Comparison of ENCODE assay signal across 21 cellular contexts in genomic region chr5:12358371-12359090, GRCh38.
DNase-seq lines count a peak whose midpoint lies in the region; ATAC-seq, FAIRE-seq and TF ChIP-seq lines count a peak whose summit lies in the region.
"Had no signal": no experiment of that assay in that cellular context is flagged by ENCODE, and none has a peak within 500 bp of the region (broad histone marks: within the 10 kb centered on the region; RNA-seq: fewer than 3 reads in every experiment).

No MANE protein-coding gene starts in this region.

- TF ChIP-seq POLR2A in HepG2 (IDR thresholded peaks at IDR 0.05; ENCODE audit: insufficient read depth in 1 of 2, low read depth in 2 of 2, low read length in 2 of 2) = no peak

- TF ChIP-seq EP300 in HepG2 (IDR thresholded peaks at IDR 0.05; ENCODE audit: low read depth in 2 of 2, low read length in 2 of 2) (no peak), HepG2 (CRISPR knock-in tag; IDR thresholded peaks at IDR 0.05; ENCODE audit: borderline replicate concordance) (no peak)

- no peak for TF ChIP-seq RAD21 in HepG2 (CRISPR knock-in tag; IDR thresholded peaks at IDR 0.05)

- DNase-seq in M059J (ENCODE audit: low read depth) = peak; percentile 36
- DNase-seq in astrocyte of the cerebellum (ENCODE audit: low read depth) = peak; percentile 20
- DNase-seq in mesendoderm = no peak
- no peak for DNase-seq in HepG2 (ENCODE audit: low spot score)
- DNase-seq in NCI-H2107 (lab: John Stamatoyannopoulos, UW) = no peak
- DNase-seq in dermis blood vessel endothelial cell = no peak
- DNase-seq: ACHN; BE2C; C1 segment of cervical spinal cord; CD4-positive, CD25-positive, alpha-beta regulatory T cell; CD8-positive, alpha-beta memory T cell; COR-L47; DMS 273 treated with DMSO at 0.1 percent for 48 hours; DMS53; DND-41; EL; GOT3; H9 had no signal

- H3K4ac ChIP-seq in mesendoderm (ENCODE audit: low read depth, low read length) = no peak overlapping the region

- no peak overlapping the region for H2BK120ac ChIP-seq in mesendoderm (ENCODE audit: low read depth, low read length)

- H3K79me2 ChIP-seq in mesendoderm (ENCODE audit: control insufficient read depth, insufficient read depth, low read length) (no peaks in the 10 kb centered on the region), HepG2 (ENCODE audit: insufficient read depth, low read length) (no peaks in the 10 kb centered on the region)

- no peaks in the 10 kb centered on the region for H4K20me1 ChIP-seq in HepG2 (ENCODE audit: insufficient read depth, low read length)

- no peak overlapping the region for H2BK5ac ChIP-seq in mesendoderm (ENCODE audit: low read length)

- no peak overlapping the region for H2BK15ac ChIP-seq in mesendoderm (replicated peaks; ENCODE audit: low read depth)

- no peak overlapping the region for H3K56ac ChIP-seq in mesendoderm (ENCODE audit: low read length)

- in situ Hi-C loops in astrocyte of the cerebellum (cut with HindIII; ENCODE audit: low sequenced_read_pairs) = no loop called here
- in situ Hi-C loops in HepG2 (cut with HindIII; ENCODE audit: extremely low pct_ligation_motif_present, low pct_unique_long_range_greater_than_20kb) = no loop called here

- H4K5ac ChIP-seq in mesendoderm (ENCODE audit: low read length) = no peak overlapping the region

- CTCF ChIA-PET in HepG2 (lab: Yijun Ruan, JAX; ENCODE audit: low intra/inter-chr PET ratio, low total read pairs) = no interaction called here

- no peak overlapping the region for H3K27ac ChIP-seq in mesendoderm (ENCODE audit: low read depth, low read length)
- H3K27ac ChIP-seq in HepG2 (ENCODE audit: extremely low read length, insufficient read depth, low read length) = no peak overlapping the region

- H3K4me1 ChIP-seq in mesendoderm (ENCODE audit: control insufficient read depth, low read depth, low read length) (no peaks in the 10 kb centered on the region), HepG2 (ENCODE audit: insufficient read depth, low read length) (no peaks in the 10 kb centered on the region)
- H3K4me1 ChIP-seq: BE2C had no signal

- H3K36me3 ChIP-seq in mesendoderm (ENCODE audit: control insufficient read depth, insufficient read depth, low read length) (no peaks in the 10 kb centered on the region), HepG2 (replicated peaks in 1 of 2; ENCODE audit: control insufficient read depth in 1 of 2, insufficient read depth in 2 of 2, low read length in 2 of 2) (no peaks in the 10 kb centered on the region)
- H3K36me3 ChIP-seq: BE2C had no signal

- no peak overlapping the region for H3K23ac ChIP-seq in mesendoderm (ENCODE audit: low read length)

- no TSS peak for BruUV-seq in HepG2 (replicated peaks; lab: Mats Ljungman, UMichigan)

- peaks cover 77% of the 10 kb centered on the region for H3K9me3 ChIP-seq in HepG2 (ENCODE audit: low read length)
- H3K9me3 ChIP-seq: BE2C had no signal

- TF ChIP-seq CTCF in astrocyte of the cerebellum (IDR thresholded peaks at IDR 0.05; ENCODE audit: low read depth, low read length, missing control alignments) (no peak), HepG2 (CRISPR knock-in tag; IDR thresholded peaks at IDR 0.05) (no peak)

- H3K79me1 ChIP-seq in mesendoderm (ENCODE audit: low read length) = no peaks in the 10 kb centered on the region

- no peaks in the 10 kb centered on the region for H3K27me3 ChIP-seq in mesendoderm (ENCODE audit: insufficient read depth, low read length, poor library complexity)
- H3K27me3 ChIP-seq in HepG2 (ENCODE audit: control insufficient read depth in 1 of 2, insufficient read depth in 2 of 2, low read length in 2 of 2) = no peaks in the 10 kb centered on the region
- H3K27me3 ChIP-seq: BE2C had no signal

- H3K18ac ChIP-seq in mesendoderm (ENCODE audit: low read length) = peak overlapping the region; percentile 51

- no peak overlapping the region for H3K4me3 ChIP-seq in astrocyte of the cerebellum (ENCODE audit: low read depth, low read length)
- no peak overlapping the region for H3K4me3 ChIP-seq in mesendoderm (ENCODE audit: low read length)
- no peak overlapping the region for H3K4me3 ChIP-seq in HepG2 (replicated peaks in 1 of 3; ENCODE audit: insufficient read depth in 1 of 3, low read depth in 2 of 3, low read length in 3 of 3)
- H3K4me3 ChIP-seq: GM12878 had no signal

- no peak overlapping the region for H2AK5ac ChIP-seq in mesendoderm (ENCODE audit: low read length)

- H3K4me2 ChIP-seq in mesendoderm (ENCODE audit: low read length) = no peak overlapping the region
- no peak overlapping the region for H3K4me2 ChIP-seq in HepG2 (ENCODE audit: low read depth, low read length)

- no peak for ATAC-seq in HepG2
- ATAC-seq: GM12878 had no signal

- H3K9ac ChIP-seq in mesendoderm (ENCODE audit: low read length) (no peak overlapping the region), HepG2 (ENCODE audit: insufficient read depth, low read depth, low read length) (no peak overlapping the region)

- H2AFZ ChIP-seq in HepG2 (ENCODE audit: low read length) = no peak overlapping the region

- WGBS in mesendoderm (ENCODE audit: extremely low coverage, insufficient coverage, low lambda C conversion rate) = no CpG with 5 or more reads among the region's 6 CpGs
- under 1% methylated on average over 6 of the region's 6 CpGs for WGBS in HepG2 (ENCODE audit: low lambda C conversion rate)

- POLR2A ChIA-PET in HepG2 (lab: Yijun Ruan, JAX) = no interaction called here

- intact Hi-C loops in HepG2 (cut with micrococcal nuclease; ENCODE audit: unreplicated experiment) = no loop called here

- H4K8ac ChIP-seq in mesendoderm (ENCODE audit: low read depth, low read length) = no peak overlapping the region

- no peak for FAIRE-seq in HepG2 (lab: Jason Lieb, UNC)
- FAIRE-seq: A204.1, GM12878, HTR-8/SVneo had no signal

TF ChIP-seq in HepG2, 621 proteins besides CTCF, POLR2A, EP300 and RAD21:
- TF ChIP-seq ZNF460 (CRISPR knock-in tag; IDR thresholded peaks at IDR 0.05; ENCODE audit: borderline replicate concordance) (no peak), CEBPB (IDR thresholded peaks at IDR 0.05; ENCODE audit: borderline replicate concordance, low read depth, low read length) (no peak), ZSCAN22 (CRISPR knock-in tag; IDR thresholded peaks at IDR 0.05) (no peak), TCF7 (IDR thresholded peaks at IDR 0.05; ENCODE audit: low read depth) (no peak), SALL2 (CRISPR knock-in tag; IDR thresholded peaks at IDR 0.05) (no peak), MXI1 (IDR thresholded peaks at IDR 0.05; ENCODE audit: borderline replicate concordance, low read depth, low read length) (no peak), HOXD1 (CRISPR knock-in tag; IDR thresholded peaks at IDR 0.05) (no peak), NCOA5 (CRISPR knock-in tag; IDR thresholded peaks at IDR 0.05) (no peak), ZNF790 (CRISPR knock-in tag; IDR thresholded peaks at IDR 0.05; ENCODE audit: borderline replicate concordance) (no peak), ELF3 (CRISPR knock-in tag; IDR thresholded peaks at IDR 0.05) (no peak), ZNF709 (CRISPR knock-in tag; IDR thresholded peaks at IDR 0.05) (no peak), SMYD3 (CRISPR knock-in tag; IDR thresholded peaks at IDR 0.05) (no peak), NFYB (CRISPR knock-in tag; IDR thresholded peaks at IDR 0.05) (no peak), ZNF510 (CRISPR knock-in tag; IDR thresholded peaks at IDR 0.05; ENCODE audit: low read depth) (no peak), NR2F2 (IDR thresholded peaks at IDR 0.05; ENCODE audit: borderline replicate concordance, low read depth) (no peak), E2F2 (CRISPR knock-in tag; IDR thresholded peaks at IDR 0.05; ENCODE audit: borderline replicate concordance) (no peak), ZNF557 (CRISPR knock-in tag; IDR thresholded peaks at IDR 0.05) (no peak)
- TF ChIP-seq, protein P1, sequence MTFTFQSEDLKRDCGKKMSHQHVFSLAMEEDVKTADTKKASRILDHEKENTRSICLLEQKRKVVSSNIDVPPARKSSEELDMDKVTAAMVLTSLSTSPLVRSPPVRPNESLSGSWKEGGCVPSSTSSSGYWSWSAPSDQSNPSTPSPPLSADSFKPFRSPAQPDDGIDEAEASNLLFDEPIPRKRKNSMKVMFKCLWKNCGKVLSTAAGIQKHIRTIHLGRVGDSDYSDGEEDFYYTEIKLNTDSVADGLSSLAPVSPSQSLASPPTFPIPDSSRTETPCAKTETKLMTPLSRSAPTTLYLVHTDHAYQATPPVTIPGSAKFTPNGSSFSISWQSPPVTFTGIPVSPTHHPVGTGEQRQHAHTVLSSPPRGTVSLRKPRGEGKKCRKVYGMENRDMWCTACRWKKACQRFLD (CRISPR knock-in tag; IDR thresholded peaks at IDR 0.05; ENCODE audit: borderline replicate concordance) = no peak

Comparison
In these comparisons a context has a peak if more than half of its experiments do, and no peak if none do; other contexts are left out.
1. DNase-seq: peak in M059J (single experiment) and astrocyte of the cerebellum (single experiment); none in mesendoderm (single experiment), HepG2 (single experiment), NCI-H2107 (single experiment) and dermis blood vessel endothelial cell (single experiment).